ENCODE assay signal across 16 cellular contexts in the genomic region with DNA sequence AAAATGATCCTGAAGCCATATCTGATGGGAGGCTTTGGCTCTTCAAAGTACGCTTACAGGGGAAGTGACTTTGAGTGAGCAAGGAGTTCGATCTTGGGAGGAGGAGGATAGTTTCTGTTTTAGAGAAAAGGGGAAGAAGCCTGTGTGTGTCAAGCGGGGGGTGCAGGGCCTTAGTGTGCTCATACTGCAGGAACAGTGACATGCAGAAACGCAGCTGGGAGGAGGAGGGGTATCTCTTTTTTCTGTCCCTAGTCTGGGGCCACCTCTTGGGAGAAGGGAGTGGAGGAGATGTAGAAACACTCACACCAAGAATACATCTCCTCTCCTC. TPM values are rescaled to one million over a fixed set of nuclear protein-coding genes. Genes with fewer than 3 reads are reported as not detected.
DNase-seq lines count a peak whose midpoint lies in the region; ATAC-seq, FAIRE-seq and TF ChIP-seq lines count a peak whose summit lies in the region.
"Had no signal": no experiment of that assay in that cellular context is flagged by ENCODE, and none has a peak within 500 bp of the region (broad histone marks: within the 10 kb centered on the region; RNA-seq: fewer than 3 reads in every experiment).

No MANE protein-coding gene starts in this region.

- H3K9me2 ChIP-seq in GM23248 (ENCODE audit: insufficient read depth) = no peaks in the 10 kb centered on the region

- WGBS in GM23248 (ENCODE audit: low coverage in 1 of 2, low lambda C conversion rate in 2 of 2, missing lambda C conversion rate in 2 of 2), 2 experiments = 31 to 43% methylated on average over 4 of the region's 4 CpGs

- H3K4me2 ChIP-seq in OCI-LY3 (ENCODE audit: low read length) (peak overlapping the region; percentile 76), GM23248 (ENCODE audit: unreplicated experiment) (no peak overlapping the region)

- H3K4me3 ChIP-seq in OCI-LY3 (ENCODE audit: low read length) (peak overlapping the region; percentile 59), gastrocnemius medialis (no peak overlapping the region), GM23248 (no peak overlapping the region)

- H3K36me3 ChIP-seq in OCI-LY3 (replicated peaks; ENCODE audit: low read depth, low read length) = no peaks in the 10 kb centered on the region
- no peaks in the 10 kb centered on the region for H3K36me3 ChIP-seq in gastrocnemius medialis
- H3K36me3 ChIP-seq in GM23248 (ENCODE audit: low read depth) = no peaks in the 10 kb centered on the region

- no peaks in the 10 kb centered on the region for H3K79me2 ChIP-seq in OCI-LY3 (ENCODE audit: low read length)
- H3K79me2 ChIP-seq in GM23248 (ENCODE audit: insufficient read depth) = no peaks in the 10 kb centered on the region

- no peaks in the 10 kb centered on the region for H3K9me3 ChIP-seq in OCI-LY3 (ENCODE audit: insufficient read depth, low read length)
- H3K9me3 ChIP-seq in gastrocnemius medialis = no peaks in the 10 kb centered on the region
- H3K9me3 ChIP-seq in GM23248 (ENCODE audit: low read depth) = no peaks in the 10 kb centered on the region

- peak overlapping the region; percentile 57 for H3K9ac ChIP-seq in OCI-LY3 (ENCODE audit: low read length)
- no peak overlapping the region for H3K9ac ChIP-seq in GM23248

- no peak for TF ChIP-seq POLR2A in GM12892 (IDR thresholded peaks at IDR 0.05; ENCODE audit: low read depth, low read length)
- TF ChIP-seq POLR2A in gastrocnemius medialis (IDR thresholded peaks at IDR 0.05) = no peak

- FAIRE-seq in GM12892 (lab: Jason Lieb, UNC) = peak; percentile 78
- FAIRE-seq: D721Med had no signal

- CTCF ChIA-PET in RWPE1 (lab: Yijun Ruan, JAX) = interaction anchor here (0.7 kb wide), 2 partner anchors 25 to 39 kb away, joined by 3 read pairs; no protein-coding TSS in a partner anchor

- no peak overlapping the region for H3K27ac Mint-ChIP-seq in endothelial cell (ENCODE audit: unreplicated experiment)
- H3K27ac Mint-ChIP-seq: nephron had no signal

- TF ChIP-seq CTCF in OCI-LY3 (IDR thresholded peaks at IDR 0.05; ENCODE audit: low read depth, low read length) (no peak), gastrocnemius medialis (IDR thresholded peaks at IDR 0.05 in 4 of 5, conservative IDR thresholded peaks at IDR 0.05 in 1 of 5) (no peak), RWPE1 (conservative IDR thresholded peaks at IDR 0.05; ENCODE audit: low read depth) (no peak), endothelial cell (IDR thresholded peaks at IDR 0.05; ENCODE audit: unreplicated experiment) (no peak)

- no peaks in the 10 kb centered on the region for H4K20me1 ChIP-seq in OCI-LY3 (ENCODE audit: insufficient read depth, low read length)
- no peaks in the 10 kb centered on the region for H4K20me1 ChIP-seq in GM23248 (ENCODE audit: insufficient read depth)

- no peaks in the 10 kb centered on the region for H3K27me3 Mint-ChIP-seq in endothelial cell (ENCODE audit: unreplicated experiment)

- H3K36me3 Mint-ChIP-seq in endothelial cell (ENCODE audit: low read depth, unreplicated experiment) = no peaks in the 10 kb centered on the region

- peaks cover 7% of the 10 kb centered on the region; the same call in 1 of the 2 replicates for H3F3A ChIP-seq in GM23248 (ENCODE audit: insufficient read depth)

- peak overlapping the region; percentile 58 for H3K27ac ChIP-seq in OCI-LY3 (ENCODE audit: low read length)
- peak overlapping the region in 1 of 4 donors; percentile 18 for H3K27ac ChIP-seq in gastrocnemius medialis
- no peak overlapping the region for H3K27ac ChIP-seq in GM23248
- H3K27ac ChIP-seq in RWPE1 = no peak overlapping the region

- DNase-seq in GM12892 (ENCODE audit: insufficient read length) (no peak), globus pallidus (ENCODE audit: low spot score) (peak; percentile 46), gastrocnemius medialis (peak; percentile 12 to 32), GM23248 (no peak), RWPE1 (ENCODE audit: low spot score) (no peak), endothelial cell (ENCODE audit: low spot score) (no peak), cerebellar cortex (ENCODE audit: low spot score) (no peak)
- DNase-seq: activated T-cell treated with anti-CD3 and anti-CD28 coated beads, Interleukin-2, amount 50 U/mL, for 48 hours; glutamatergic neuron; NCI-H2171; stimulated activated CD4-positive, alpha-beta T cell treated with anti-CD3 and anti-CD28 coated beads, Interleukin-4, amount 100 ng/mL, for 1 hour had no signal

- no peaks in the 10 kb centered on the region for H3K27me3 ChIP-seq in OCI-LY3 (ENCODE audit: low read depth, low read length)
- no peaks in the 10 kb centered on the region for H3K27me3 ChIP-seq in gastrocnemius medialis
- H3K27me3 ChIP-seq in GM23248 (replicated peaks; ENCODE audit: insufficient read depth) = peaks cover 2% of the 10 kb centered on the region

- no peaks in the 10 kb centered on the region for H3K4me1 Mint-ChIP-seq in endothelial cell (ENCODE audit: unreplicated experiment)
- H3K4me1 Mint-ChIP-seq: nephron had no signal

- in situ Hi-C loops in gastrocnemius medialis (cut with MboI; ENCODE audit: low sequenced_read_pairs in 4 of 4) (no loop called here), GM23248 (cut with MboI) (loop anchor here (25.0 kb wide), 1 partner anchor 100 kb away; no protein-coding TSS in a partner anchor)

- H2AFZ ChIP-seq in OCI-LY3 (ENCODE audit: low read depth, low read length) (peak overlapping the region; percentile 31), GM23248 (no peak overlapping the region)

- H3K4me3 Mint-ChIP-seq in endothelial cell (ENCODE audit: unreplicated experiment) = no peak overlapping the region
- H3K4me3 Mint-ChIP-seq: nephron had no signal

- H3K4me1 ChIP-seq in OCI-LY3 (ENCODE audit: low read length) (peaks cover 40% of the 10 kb centered on the region), gastrocnemius medialis (no peaks in the 10 kb centered on the region), GM23248 (ENCODE audit: insufficient read depth) (no peaks in the 10 kb centered on the region)

- no peaks in the 10 kb centered on the region for H3K9me3 Mint-ChIP-seq in endothelial cell (ENCODE audit: unreplicated experiment)
- H3K9me3 Mint-ChIP-seq: nephron had no signal

- POLR2A ChIA-PET in RWPE1 (lab: Yijun Ruan, JAX; ENCODE audit: low non-redundant PET) = no interaction called here

- peak; percentile 21 to 26 for ATAC-seq in gastrocnemius medialis

- intact Hi-C loops in gastrocnemius medialis (cut with DNase I; ENCODE audit: low total_unique reads) = no loop called here

RNA-seq across cellular contexts. Expression of a gene that starts 19.8 kb away (rescaled TPM):
- not detected for polyA plus RNA-seq in GM12892 (2012; ENCODE audit: missing spikeins)
- total RNA-seq in gastrocnemius medialis (not detected), endothelial cell (ENCODE audit: unreplicated experiment) (not detected)
- not detected in 2 replicates for total RNA-seq in GM23248 (2014; rRNA removed; shearing (Covaris generic))
- not detected in 2 replicates for polyA plus RNA-seq in GM23248 (2016; fragmentation: Nextera tagmentation; extraction: Ambion mirVana)
- total RNA-seq: urinary bladder had no signal

RNA-seq across cellular contexts. Expression of a gene that starts 46.5 kb away (rescaled TPM):
- polyA plus RNA-seq in GM12892 (2012; ENCODE audit: missing spikeins) = not detected
- total RNA-seq in gastrocnemius medialis (1 to 10 TPM in 2 of 4 donors, under 1 TPM in 2; 0.94 to 6.2 (median 1.5) TPM), endothelial cell (ENCODE audit: unreplicated experiment) (41.5 TPM)
- not detected in 2 replicates for total RNA-seq in GM23248 (2014; rRNA removed; shearing (Covaris generic))
- polyA plus RNA-seq in GM23248 (2016; fragmentation: Nextera tagmentation; extraction: Ambion mirVana) = not detected in 2 replicates
- total RNA-seq: T-helper 1 cell treated with Interleukin-12 subunit alpha and Interleukin-12 subunit beta and Interleukin-4 antibody, amounts not matched to agents 30 ng/mL and 1 ng/mL, for 36 hours had no signal

Comparison
In these comparisons a context has a peak if more than half of its experiments do, and no peak if none do; other contexts are left out.
1. DNase-seq: peak in globus pallidus (single experiment) and gastrocnemius medialis (2 of 2); none in GM12892 (single experiment), GM23248 (single experiment), RWPE1 (single experiment), endothelial cell (single experiment) and cerebellar cortex (single experiment).